Comparison of ENCODE assay signal across 8 cellular contexts in the genomic region with DNA sequence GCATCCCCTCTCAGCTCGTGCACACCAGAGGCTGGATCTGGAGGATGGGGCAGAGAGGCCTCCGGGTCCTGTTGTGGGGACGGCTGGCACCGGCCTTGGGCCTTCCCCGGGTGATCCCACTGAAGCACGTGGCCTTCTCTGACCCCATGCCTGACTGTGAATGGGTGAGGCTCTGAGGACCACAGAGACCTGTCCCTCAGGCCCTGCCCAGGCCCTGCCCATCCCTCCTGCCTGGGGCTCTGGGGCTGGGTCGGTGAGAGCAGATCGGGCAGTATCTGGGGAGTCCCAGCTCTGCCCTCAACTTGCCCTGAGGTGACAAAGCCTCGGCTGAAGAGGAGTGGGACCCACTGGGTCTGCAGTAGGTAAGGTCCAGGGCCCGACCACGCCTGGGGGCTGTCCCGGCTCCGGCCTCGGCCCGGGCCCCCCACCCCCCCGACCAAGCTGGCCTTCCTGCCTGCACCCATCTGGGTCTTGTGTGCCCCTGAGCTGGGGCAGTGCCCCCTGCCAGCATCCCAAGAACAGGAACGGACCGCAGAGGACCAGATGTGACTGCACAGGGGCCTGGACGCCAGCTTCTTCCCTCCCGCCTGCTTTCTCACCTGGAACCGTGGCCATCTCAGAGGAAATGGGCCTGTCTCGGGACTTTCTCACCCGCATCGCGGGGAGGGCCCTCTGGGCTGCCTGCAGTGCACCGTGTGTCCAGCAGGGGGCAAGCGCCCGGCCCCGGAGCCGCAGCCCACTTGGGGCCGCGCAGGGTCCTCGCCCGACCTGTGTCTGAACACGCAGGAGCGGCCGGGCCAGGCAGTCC.
DNase-seq lines count a peak whose midpoint lies in the region; ATAC-seq and TF ChIP-seq lines count a peak whose summit lies in the region.
"Not testable (repeated sequence)": the region's sequence is repeated elsewhere in the genome, so short reads cannot be mapped to it uniquely, and the experiment has no call there.

No MANE protein-coding gene starts in this region.

- H3K27me3 Mint-ChIP-seq in MCF 10A (ENCODE audit: insufficient read depth, unreplicated experiment), result peaks cover 34% of the 10 kb centered on the region
- H3K27me3 Mint-ChIP-seq in neural progenitor cell (ENCODE audit: insufficient read depth, low read depth), result not testable (repeated sequence)

- H3K79me2 ChIP-seq in SU-DHL-6 (ENCODE audit: insufficient read depth, low read length); neural progenitor cell (ENCODE audit: low read depth): not testable (repeated sequence)

- H3K9me3 ChIP-seq in SU-DHL-6 (ENCODE audit: insufficient read depth, low read length); heart right ventricle; neural progenitor cell (ENCODE audit: low read depth); aorta (ENCODE audit: control insufficient read depth, low read length): not testable (repeated sequence)

- H3F3A ChIP-seq in SU-DHL-6 (ENCODE audit: insufficient read depth); neural progenitor cell (ENCODE audit: low read depth): not testable (repeated sequence)

- H3K4me1 ChIP-seq in heart right ventricle; neural progenitor cell; aorta (ENCODE audit: control insufficient read depth in 1 of 2, insufficient read depth in 2 of 2, low read length in 2 of 2): not testable (repeated sequence)

- 62 to 63% methylated on average over 37 of the region's 37 CpGs for WGBS in heart right ventricle, 2 donors
- WGBS in aorta, 2 donors, result 68 to 72% methylated on average over 35 to 37 of the region's 37 CpGs

- not testable (repeated sequence) for H3K27me3 ChIP-seq in SU-DHL-6 (ENCODE audit: low read length); heart right ventricle; neural progenitor cell; aorta (ENCODE audit: control insufficient read depth in 1 of 2, insufficient read depth in 2 of 2, low read length in 1 of 2)

- H3K9ac ChIP-seq in SU-DHL-6 (ENCODE audit: low read length); neural progenitor cell: not testable (repeated sequence)

- not testable (repeated sequence) for BruUV-seq in MCF 10A (replicated peaks; lab: Mats Ljungman, UMichigan)

- POLR2A ChIA-PET in GM10248 (lab: Yijun Ruan, JAX); MCF 10A (lab: Yijun Ruan, JAX): not testable (repeated sequence)

- H3K9me3 Mint-ChIP-seq in MCF 10A (ENCODE audit: unreplicated experiment); neural progenitor cell: not testable (repeated sequence)

- H3K27ac Mint-ChIP-seq in MCF 10A (ENCODE audit: low read depth, unreplicated experiment); neural progenitor cell: not testable (repeated sequence)

- not testable (repeated sequence) for H4K20me1 ChIP-seq in SU-DHL-6 (ENCODE audit: low read depth, low read length); neural progenitor cell (ENCODE audit: low read depth)

- intact Hi-C loops in MCF 10A (cut with micrococcal nuclease); heart right ventricle (cut with DNase I); aorta (cut with DNase I): not testable (repeated sequence)

- not testable (repeated sequence) for H3K36me3 Mint-ChIP-seq in MCF 10A (ENCODE audit: insufficient read depth, unreplicated experiment); neural progenitor cell

- peak overlapping the region; percentile 68 for H2AFZ ChIP-seq in SU-DHL-6 (ENCODE audit: low read depth, low read length, severe bottlenecking)
- H2AFZ ChIP-seq in neural progenitor cell (replicated peaks), result peak overlapping the region; percentile 63

- peak; percentile 71 for ATAC-seq in GM21786 (IDR thresholded peaks at IDR 0.05; ENCODE audit: unreplicated experiment)
- ATAC-seq in heart right ventricle, result peak in 7 of 8 donors; percentile 45 to 66 (median 61)
- peak; percentile 83 for ATAC-seq in aorta (ENCODE audit: low FRiP score)

- H3K4me3 Mint-ChIP-seq in MCF 10A (ENCODE audit: unreplicated experiment); neural progenitor cell: not testable (repeated sequence)

- not testable (repeated sequence) for H3K27ac ChIP-seq in SU-DHL-6 (ENCODE audit: low read depth, low read length); neural progenitor cell; aorta (ENCODE audit: low read depth in 1 of 2, low read length in 2 of 2)
- peak overlapping the region in 6 of 10 donors; percentile 1 to 68 (median 59) for H3K27ac ChIP-seq in heart right ventricle

- CTCF ChIA-PET in GM10248 (lab: Yijun Ruan, JAX), result not testable (repeated sequence)
- CTCF ChIA-PET in MCF 10A (lab: Yijun Ruan, JAX), result interaction anchor here (0.7 to 1.3 kb wide), 5 partner anchors 11 to 644 kb away, joined by 3 to 5 read pairs (median 3); no protein-coding TSS in a partner anchor

- H3K36me3 ChIP-seq in SU-DHL-6 (ENCODE audit: low read length); heart right ventricle; neural progenitor cell; aorta (ENCODE audit: control insufficient read depth in 1 of 2, insufficient read depth in 2 of 2, low read length in 1 of 2): not testable (repeated sequence)

- not testable (repeated sequence) for DNase-seq in GM10248 (ENCODE audit: extremely low spot score); MCF 10A (ENCODE audit: unreplicated experiment)
- peak; percentile 27 for DNase-seq in HPDE6-E6E7 (ENCODE audit: extremely low spot score)
- DNase-seq in heart right ventricle, result peak in 1 of 2 donors; percentile 19
- peak; percentile 46 for DNase-seq in neural progenitor cell (ENCODE audit: low spot score)
- peak; percentile 37 to 84 for DNase-seq in aorta

- not testable (repeated sequence) for H3K4me3 ChIP-seq in SU-DHL-6 (ENCODE audit: insufficient read depth, low read length, poor library complexity, severe bottlenecking); neural progenitor cell; aorta (ENCODE audit: low read length in 2 of 2)
- peak overlapping the region in 5 of 10 donors; percentile 2 to 34 (median 12) for H3K4me3 ChIP-seq in heart right ventricle

- H3K4me1 Mint-ChIP-seq in MCF 10A (ENCODE audit: insufficient read depth, unreplicated experiment); neural progenitor cell: not testable (repeated sequence)

- TF ChIP-seq CTCF in GM10248 (IDR thresholded peaks at IDR 0.05; ENCODE audit: control extremely low read depth, extremely low read depth, low read depth, missing control alignments), result peak; percentile 42
- peak; percentile 76 for TF ChIP-seq CTCF in SU-DHL-6 (IDR thresholded peaks at IDR 0.05; ENCODE audit: insufficient read depth, low read length, poor library complexity, severe bottlenecking)
- peak; percentile 65 for TF ChIP-seq CTCF in MCF 10A (IDR thresholded peaks at IDR 0.05; ENCODE audit: unreplicated experiment)
- peak; percentile 32 to 70 (median 57) for TF ChIP-seq CTCF in heart right ventricle (IDR thresholded peaks at IDR 0.05)
- peak; percentile 80 for TF ChIP-seq CTCF in neural progenitor cell (IDR thresholded peaks at IDR 0.05)

- H3K4me2 ChIP-seq in SU-DHL-6 (ENCODE audit: low read depth, low read length, poor library complexity, severe bottlenecking); neural progenitor cell: not testable (repeated sequence)

- not testable (repeated sequence) for H3K9me2 ChIP-seq in SU-DHL-6 (replicated peaks; ENCODE audit: insufficient read depth, low read length)
